ENCODE assay signal across 23 cellular contexts in the genomic region with DNA sequence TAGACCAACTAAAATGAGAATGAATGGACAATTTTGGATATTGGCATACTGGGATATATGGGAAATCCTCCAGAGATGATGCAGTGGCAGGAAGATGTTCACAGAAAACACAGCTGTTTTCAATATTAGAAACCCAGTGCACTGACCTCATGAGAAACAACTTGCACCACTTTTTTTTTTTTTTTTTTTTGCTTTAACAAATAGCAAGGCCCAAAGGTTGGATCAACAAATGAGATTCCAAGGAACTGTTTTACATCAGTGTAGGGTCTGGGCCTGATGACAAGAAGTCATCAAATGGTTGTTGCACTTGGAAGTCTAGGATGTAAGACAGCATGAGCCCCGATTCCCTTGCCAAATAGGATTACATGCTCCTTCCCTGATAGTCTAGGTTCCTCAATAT.
"Had no signal": no experiment of that assay in that cellular context is flagged by ENCODE, and none has a peak within 500 bp of the region (broad histone marks: within the 10 kb centered on the region; RNA-seq: fewer than 3 reads in every experiment).

No MANE protein-coding gene starts in this region.

- H3K9me3 ChIP-seq: suprapubic skin, tibial nerve had no signal

- FAIRE-seq: TTC549 had no signal

- H3K36me3 ChIP-seq: cardiac muscle cell, suprapubic skin, tibial nerve, WERI-Rb-1 had no signal

- ATAC-seq: activated CD8-positive, alpha-beta memory T cell treated with anti-CD3 and anti-CD28 coated beads, Interleukin-2, amount 10 ng/mL, durations not matched to agents 7 days and 5 days; activated CD8-positive, alpha-beta T cell treated with anti-CD3 and anti-CD28 coated beads for 36 hours; foreskin keratinocyte; natural killer cell; stimulated activated effector memory CD8-positive, alpha-beta T cell treated with anti-CD3 and anti-CD28 coated beads, Interleukin-12 subunit alpha, Interleukin-12 subunit beta, amount 100 ng/mL, for 72 hours; stimulated activated naive CD8-positive, alpha-beta T cell treated with anti-CD3 and anti-CD28 coated beads, Interleukin-15, amount 100 ng/mL, for 72 hours had no signal

- H3K27ac ChIP-seq: cardiac muscle cell, foreskin keratinocyte, skin epidermis, suprapubic skin, tibial nerve, WERI-Rb-1 had no signal

- DNase-seq: activated CD4-positive, alpha-beta T cell treated with anti-CD3 and anti-CD28 coated beads, Interleukin-2, amount 10 ng/mL, durations not matched to agents 7 days and 5 days; activated CD4-positive, CD25-positive, alpha-beta regulatory T cell treated with anti-CD3 and anti-CD28 coated beads, Interleukin-2, amount 50 U/mL, for 72 hours; activated CD8-positive, alpha-beta memory T cell treated with anti-CD3 and anti-CD28 coated beads, Interleukin-2, amount 10 ng/mL, durations not matched to agents 7 days and 5 days; activated CD8-positive, alpha-beta T cell treated with anti-CD3 and anti-CD28 coated beads for 36 hours; activated effector memory CD4-positive, alpha-beta T cell treated with anti-CD3 and anti-CD28 coated beads, Interleukin-2, amount 50 U/mL, for 16 hours; activated naive CD4-positive, alpha-beta T cell treated with anti-CD3 and anti-CD28 coated beads, Interleukin-2, amount 10 ng/mL, durations not matched to agents 7 days and 5 days; activated T-cell treated with anti-CD3 and anti-CD28 coated beads for 4 hours; effector CD4-positive, alpha-beta T cell; erythroblast; foreskin keratinocyte; hypothalamus; midbrain; natural killer cell; retina; stimulated activated CD4-positive, alpha-beta T cell treated with anti-CD3 and anti-CD28 coated beads, Interleukin-2, amount 100 ng/mL, for 24 hours; stimulated activated naive CD8-positive, alpha-beta T cell treated with anti-CD3 and anti-CD28 coated beads, Interleukin-15, amount 100 ng/mL, for 72 hours; WERI-Rb-1 had no signal

- H3K4me1 ChIP-seq: foreskin keratinocyte, suprapubic skin, tibial nerve had no signal

- H3K27me3 ChIP-seq: cardiac muscle cell, foreskin keratinocyte, suprapubic skin, tibial nerve had no signal

- H3K4me3 ChIP-seq: cardiac muscle cell, skin epidermis, suprapubic skin, tibial nerve had no signal
